In the genomic region with DNA sequence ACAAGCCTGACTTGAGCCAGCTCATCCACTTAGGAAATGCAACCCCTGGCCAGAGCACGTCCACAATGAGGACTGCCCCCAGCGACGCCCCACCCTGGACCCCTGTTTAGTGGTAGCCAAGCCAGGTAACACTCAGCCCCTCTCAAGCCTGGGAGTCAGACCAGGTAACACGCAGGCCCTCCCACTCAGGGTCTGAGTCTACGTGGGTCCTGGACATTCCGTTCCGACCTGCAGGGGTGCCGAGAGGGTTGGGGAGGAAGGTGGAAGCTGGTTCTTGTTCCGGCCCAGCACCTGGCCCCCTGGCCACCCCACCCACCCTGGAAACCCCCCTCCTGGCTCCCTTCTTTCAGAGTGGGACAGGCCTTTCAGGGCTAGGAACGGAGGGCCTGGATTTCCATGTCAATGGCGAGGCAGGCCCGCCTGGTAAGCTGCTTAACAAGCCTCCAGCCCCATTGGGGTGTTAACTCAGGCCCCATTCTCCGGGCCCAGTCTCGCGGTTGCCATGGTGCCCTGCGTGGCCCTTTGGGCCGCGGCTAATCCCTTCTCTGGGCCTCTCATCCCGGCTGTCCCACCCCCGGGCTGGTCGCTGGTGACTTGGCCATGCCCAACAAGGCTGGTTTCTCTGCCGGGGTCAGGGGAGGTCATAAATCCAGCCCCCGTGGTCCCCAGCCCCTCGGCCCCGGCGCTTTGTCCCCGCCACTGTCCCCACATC, we compare ENCODE assay signal across 1 cellular context.
TF ChIP-seq lines count a peak whose summit lies in the region.

No MANE protein-coding gene starts in this region.

TF ChIP-seq in H1, 55 proteins besides CTCF, POLR2A, EP300 and RAD21:
- TF ChIP-seq CHD1 (IDR thresholded peaks at IDR 0.05; ENCODE audit: low read depth, low read length), result no peak
- TF ChIP-seq MAX (IDR thresholded peaks at IDR 0.05), result 0 out of 2 replicates have a peak, but pooled peaks have one; percentile 42
- TF ChIP-seq TCF12 (IDR thresholded peaks at IDR 0.05; ENCODE audit: low read depth, low read length), result no peak
- no peak for TF ChIP-seq KDM4A (IDR thresholded peaks at IDR 0.05; ENCODE audit: low read depth, low read length, severe bottlenecking)
- TF ChIP-seq YY1 (IDR thresholded peaks at IDR 0.05; ENCODE audit: low read depth, low read length), result 0 out of 2 replicates have a peak, but pooled peaks have one; percentile 5
